In genomic region chr16:68076560-68076959, GRCh38 we compare ENCODE assay signal across 23 cellular contexts. TPM values are rescaled to one million over a fixed set of nuclear protein-coding genes. Genes with fewer than 3 reads are reported as not detected.
DNase-seq lines count a peak whose midpoint lies in the region; ATAC-seq and TF ChIP-seq lines count a peak whose summit lies in the region.
"Had no signal": no experiment of that assay in that cellular context is flagged by ENCODE, and none has a peak within 500 bp of the region (broad histone marks: within the 10 kb centered on the region; RNA-seq: fewer than 3 reads in every experiment).

No MANE protein-coding gene starts in this region.

- peak overlapping the region; percentile 80 for H3K27ac Mint-ChIP-seq in T-helper 2 cell treated with Interferon-gamma antibody and Interleukin-4, amounts not matched to agents 5 μg/mL and 100 μg/mL, for 36 hours
- no peak overlapping the region for H3K27ac Mint-ChIP-seq in central memory CD8-positive, alpha-beta T cell (ENCODE audit: low read depth)
- peak overlapping the region; percentile 95 for H3K27ac Mint-ChIP-seq in natural killer cell treated with Interleukin-12 subunit alpha and Interleukin-12 subunit beta and Interleukin-15 and Interleukin-18, amount 100 ng/mL, for 72 hours
- H3K27ac Mint-ChIP-seq: activated naive CD4-positive, alpha-beta T cell treated with anti-CD3 and anti-CD28 coated beads, Interleukin-2, amount 50 U/mL, for 24 hours; brain had no signal

- H3K27me3 ChIP-seq in colonic mucosa: no peaks in the 10 kb centered on the region
- H3K27me3 ChIP-seq: BE2C, uterus had no signal

- no peaks in the 10 kb centered on the region for H3K27me3 Mint-ChIP-seq in T-helper 2 cell treated with Interferon-gamma antibody and Interleukin-4, amounts not matched to agents 5 μg/mL and 100 μg/mL, for 36 hours (ENCODE audit: low read depth)
- H3K27me3 Mint-ChIP-seq in central memory CD8-positive, alpha-beta T cell: no peaks in the 10 kb centered on the region
- H3K27me3 Mint-ChIP-seq in natural killer cell treated with Interleukin-12 subunit alpha and Interleukin-12 subunit beta and Interleukin-15 and Interleukin-18, amount 100 ng/mL, for 72 hours: no peaks in the 10 kb centered on the region
- H3K27me3 Mint-ChIP-seq: activated naive CD4-positive, alpha-beta T cell treated with anti-CD3 and anti-CD28 coated beads, Interleukin-2, amount 50 U/mL, for 24 hours; brain; T-helper 17 cell had no signal

- intact Hi-C loops in colonic mucosa (cut with DNase I): no loop called here

- no peaks in the 10 kb centered on the region for H3K9me3 Mint-ChIP-seq in T-helper 2 cell treated with Interferon-gamma antibody and Interleukin-4, amounts not matched to agents 5 μg/mL and 100 μg/mL, for 36 hours
- no peaks in the 10 kb centered on the region for H3K9me3 Mint-ChIP-seq in central memory CD8-positive, alpha-beta T cell
- H3K9me3 Mint-ChIP-seq in natural killer cell treated with Interleukin-12 subunit alpha and Interleukin-12 subunit beta and Interleukin-15 and Interleukin-18, amount 100 ng/mL, for 72 hours: no peaks in the 10 kb centered on the region
- H3K9me3 Mint-ChIP-seq: activated naive CD4-positive, alpha-beta T cell treated with anti-CD3 and anti-CD28 coated beads, Interleukin-2, amount 50 U/mL, for 24 hours; brain had no signal

- peaks cover 46% of the 10 kb centered on the region for H3K36me3 ChIP-seq in KOPT-K1 (ENCODE audit: insufficient read depth, low read length)
- no peaks in the 10 kb centered on the region for H3K36me3 ChIP-seq in colonic mucosa
- H3K36me3 ChIP-seq: uterus had no signal

- H3K36me3 Mint-ChIP-seq in T-helper 2 cell treated with Interferon-gamma antibody and Interleukin-4, amounts not matched to agents 5 μg/mL and 100 μg/mL, for 36 hours (ENCODE audit: low read depth): peaks cover 65% of the 10 kb centered on the region
- H3K36me3 Mint-ChIP-seq in central memory CD8-positive, alpha-beta T cell (ENCODE audit: insufficient read depth): peaks cover 10% of the 10 kb centered on the region
- peaks cover 10% of the 10 kb centered on the region for H3K36me3 Mint-ChIP-seq in natural killer cell treated with Interleukin-12 subunit alpha and Interleukin-12 subunit beta and Interleukin-15 and Interleukin-18, amount 100 ng/mL, for 72 hours

- DNase-seq in T-helper 2 cell treated with Interferon-gamma antibody and Interleukin-4, amounts not matched to agents 5 μg/mL and 100 μg/mL, for 36 hours (ENCODE audit: low spot score): no peak
- DNase-seq in T-helper 2 cell (no peak), colonic mucosa (no peak), ACHN (no peak)
- DNase-seq in central memory CD8-positive, alpha-beta T cell (ENCODE audit: low spot score in 2 of 2): no peak
- no peak for DNase-seq in natural killer cell treated with Interleukin-12 subunit alpha and Interleukin-12 subunit beta and Interleukin-15 and Interleukin-18, amount 100 ng/mL, for 72 hours (ENCODE audit: low spot score)
- DNase-seq: 8988T; BE2C; DMS 273 treated with DMSO at 0.1 percent for 48 hours; lower lobe of right lung; NCI-H1105; NCI-H2107; NCI-H69; SHP77; stimulated activated CD4-positive, alpha-beta T cell treated with anti-CD3 and anti-CD28 coated beads, Interleukin-2, amount 100 ng/mL, for 24 hours; T-helper 17 cell; uterus had no signal

- no peak overlapping the region for H3K9ac ChIP-seq in colonic mucosa (ENCODE audit: low read depth in 2 of 2, low read length in 2 of 2)
- H3K9ac ChIP-seq: parathyroid adenoma had no signal

- H3K9me3 ChIP-seq in KOPT-K1 (ENCODE audit: insufficient read depth, low read length, poor library complexity, severe bottlenecking): no peaks in the 10 kb centered on the region
- H3K9me3 ChIP-seq in colonic mucosa: no peaks in the 10 kb centered on the region
- H3K9me3 ChIP-seq: BE2C, lower lobe of right lung, uterus had no signal

- peak overlapping the region; percentile 48 for H3K4me3 Mint-ChIP-seq in T-helper 2 cell treated with Interferon-gamma antibody and Interleukin-4, amounts not matched to agents 5 μg/mL and 100 μg/mL, for 36 hours
- peak overlapping the region; percentile 70 for H3K4me3 Mint-ChIP-seq in central memory CD8-positive, alpha-beta T cell
- peak overlapping the region; percentile 17 for H3K4me3 Mint-ChIP-seq in natural killer cell treated with Interleukin-12 subunit alpha and Interleukin-12 subunit beta and Interleukin-15 and Interleukin-18, amount 100 ng/mL, for 72 hours
- H3K4me3 Mint-ChIP-seq: activated naive CD4-positive, alpha-beta T cell treated with anti-CD3 and anti-CD28 coated beads, Interleukin-2, amount 50 U/mL, for 24 hours; brain had no signal

- ATAC-seq in central memory CD8-positive, alpha-beta T cell (replicated peaks; ENCODE audit: extremely low read depth, poor library complexity, severe bottlenecking): no peak
- no peak for ATAC-seq in natural killer cell treated with Interleukin-12 subunit alpha and Interleukin-12 subunit beta and Interleukin-15 and Interleukin-18, amount 100 ng/mL, for 72 hours
- no peak for ATAC-seq in HG03139 (IDR thresholded peaks at IDR 0.05; ENCODE audit: unreplicated experiment)
- ATAC-seq: GM12878, lower lobe of right lung, T-helper 17 cell had no signal

- H3K4me1 Mint-ChIP-seq in T-helper 2 cell treated with Interferon-gamma antibody and Interleukin-4, amounts not matched to agents 5 μg/mL and 100 μg/mL, for 36 hours (ENCODE audit: low read depth): peaks cover 81% of the 10 kb centered on the region
- H3K4me1 Mint-ChIP-seq in central memory CD8-positive, alpha-beta T cell: peaks cover 83% of the 10 kb centered on the region
- H3K4me1 Mint-ChIP-seq in natural killer cell treated with Interleukin-12 subunit alpha and Interleukin-12 subunit beta and Interleukin-15 and Interleukin-18, amount 100 ng/mL, for 72 hours (ENCODE audit: low read depth in 2 of 2): peaks cover 71 to 79% of the 10 kb centered on the region in 2 donors
- H3K4me1 Mint-ChIP-seq: brain had no signal

- peaks cover 17% of the 10 kb centered on the region for H3K4me1 ChIP-seq in colonic mucosa
- H3K4me1 ChIP-seq: BE2C had no signal

- in situ Hi-C loops in ACHN (cut with HindIII; ENCODE audit: low pct_ligation_motif_present, low pct_unique_long_range_greater_than_20kb, low sequenced_read_pairs): loop anchor here (25.0 kb wide), 1 partner anchor 261 kb away; no protein-coding TSS in a partner anchor

- H3K27ac ChIP-seq in KOPT-K1 (ENCODE audit: low read depth, low read length, poor library complexity, severe bottlenecking): peak overlapping the region; percentile 87
- H3K27ac ChIP-seq in colonic mucosa: no peak overlapping the region
- H3K27ac ChIP-seq: lower lobe of right lung, parathyroid adenoma, uterus had no signal

- no peak for TF ChIP-seq CTCF in colonic mucosa (IDR thresholded peaks at IDR 0.05)

- no peak overlapping the region for H3K4me3 ChIP-seq in colonic mucosa
- H3K4me3 ChIP-seq: GM12878, lower lobe of right lung, uterus had no signal

RNA-seq across cellular contexts. Expression of gene NFATC3, which starts 8.6 kb away (rescaled TPM):
- total RNA-seq in natural killer cell treated with Interleukin-12 subunit alpha and Interleukin-12 subunit beta and Interleukin-15 and Interleukin-18, amount 100 ng/mL, for 72 hours: 100 to 1,000 TPM in 1 of 2 donors, 10 to 100 TPM in 1; 91.9 to 131 TPM
- total RNA-seq in colonic mucosa: 10 to 100 TPM; 22.5 to 29.3 TPM

RNA-seq across cellular contexts. Expression of gene DUS2, which starts 53.5 kb away (rescaled TPM):
- total RNA-seq in natural killer cell treated with Interleukin-12 subunit alpha and Interleukin-12 subunit beta and Interleukin-15 and Interleukin-18, amount 100 ng/mL, for 72 hours: 10 to 100 TPM; 23.3 to 43.5 TPM
- 10 to 100 TPM; 13.1 to 24.6 TPM for total RNA-seq in colonic mucosa

RNA-seq across cellular contexts. Expression of gene DDX28, which starts 53.5 kb away (rescaled TPM):
- 10 to 100 TPM; 16.2 to 20.1 TPM for total RNA-seq in natural killer cell treated with Interleukin-12 subunit alpha and Interleukin-12 subunit beta and Interleukin-15 and Interleukin-18, amount 100 ng/mL, for 72 hours
- total RNA-seq in colonic mucosa: 10 to 100 TPM in 1 of 2 donors, 1 to 10 TPM in 1; 6.8 to 10.7 TPM

Comparison
In these comparisons a context has a peak if more than half of its experiments do, and no peak if none do; other contexts are left out.
1. H3K4me3 Mint-ChIP-seq: peak in every context shown above with its lines; median percentile 70 in central memory CD8-positive, alpha-beta T cell; 48 in T-helper 2 cell treated with Interferon-gamma antibody and Interleukin-4, amounts not matched to agents 5 μg/mL and 100 μg/mL, for 36 hours; 17 in natural killer cell treated with Interleukin-12 subunit alpha and Interleukin-12 subunit beta and Interleukin-15 and Interleukin-18, amount 100 ng/mL, for 72 hours.